ENCODE assay signal across 9 cellular contexts in the genomic region with DNA sequence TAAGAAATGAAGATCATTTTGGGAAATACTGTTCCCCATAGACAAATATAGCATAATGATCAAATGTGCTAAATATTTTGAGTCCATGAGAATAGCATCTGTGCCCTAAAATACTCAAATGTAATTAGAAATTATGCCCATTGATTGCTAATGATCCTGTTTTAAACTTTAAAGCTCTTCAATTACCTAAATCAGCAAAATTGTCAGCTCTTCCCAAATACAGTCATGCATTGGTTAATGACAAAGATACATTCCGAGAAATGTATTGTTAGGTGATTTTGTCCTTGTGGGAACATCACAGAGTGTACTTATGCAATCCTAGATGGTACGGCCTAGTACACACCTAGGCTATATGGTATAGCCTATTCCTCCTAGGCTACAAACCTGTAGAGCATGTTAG.
"Had no signal": no experiment of that assay in that cellular context is flagged by ENCODE, and none has a peak within 500 bp of the region (broad histone marks: within the 10 kb centered on the region; RNA-seq: fewer than 3 reads in every experiment).

No MANE protein-coding gene starts in this region.

- H2AFZ ChIP-seq: GM23338 had no signal

- DNase-seq: H9, HCEC 1CT, IMR-90, KBM-7 had no signal

- H3K4me3 ChIP-seq: GM23338 had no signal

- H3K4me1 Mint-ChIP-seq: GM23338, H9 had no signal

- H3K27ac ChIP-seq: HL-60, KMS-11 had no signal

- H3K27ac Mint-ChIP-seq: GM23338, H9 had no signal

- H3K9ac ChIP-seq: KMS-11 had no signal

- ATAC-seq: GM23338 had no signal

- H3K4me3 Mint-ChIP-seq: GM23338, H9 had no signal

- FAIRE-seq: H1, H54 had no signal

- H3K4me2 ChIP-seq: GM23338, KMS-11 had no signal
